Comparison of ENCODE assay signal across 1 cellular context in the genomic region with DNA sequence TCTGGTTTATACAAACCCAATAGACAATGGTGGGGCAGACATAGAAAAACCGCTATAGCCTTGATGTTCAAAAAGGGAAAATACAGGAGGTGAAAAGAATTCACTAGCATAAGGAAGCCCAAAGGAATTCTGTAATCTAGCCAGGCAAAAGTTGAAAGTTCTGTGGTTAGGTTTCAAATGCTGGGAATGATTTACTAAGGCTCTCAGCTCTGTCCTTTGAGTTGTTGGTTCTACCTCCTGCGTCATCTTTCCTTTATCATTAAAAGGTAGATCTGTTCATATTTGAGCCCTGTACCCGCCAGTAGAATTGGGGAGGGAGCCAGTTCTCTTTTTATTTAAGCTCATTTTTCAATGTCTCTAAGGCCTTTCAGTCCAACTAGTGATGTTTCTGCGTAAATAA.
TF ChIP-seq lines count a peak whose summit lies in the region.

No MANE protein-coding gene starts in this region.

TF ChIP-seq in GM23338, 12 proteins besides CTCF, POLR2A, EP300 and RAD21 (continued from another document):
- TF ChIP-seq, protein P1, sequence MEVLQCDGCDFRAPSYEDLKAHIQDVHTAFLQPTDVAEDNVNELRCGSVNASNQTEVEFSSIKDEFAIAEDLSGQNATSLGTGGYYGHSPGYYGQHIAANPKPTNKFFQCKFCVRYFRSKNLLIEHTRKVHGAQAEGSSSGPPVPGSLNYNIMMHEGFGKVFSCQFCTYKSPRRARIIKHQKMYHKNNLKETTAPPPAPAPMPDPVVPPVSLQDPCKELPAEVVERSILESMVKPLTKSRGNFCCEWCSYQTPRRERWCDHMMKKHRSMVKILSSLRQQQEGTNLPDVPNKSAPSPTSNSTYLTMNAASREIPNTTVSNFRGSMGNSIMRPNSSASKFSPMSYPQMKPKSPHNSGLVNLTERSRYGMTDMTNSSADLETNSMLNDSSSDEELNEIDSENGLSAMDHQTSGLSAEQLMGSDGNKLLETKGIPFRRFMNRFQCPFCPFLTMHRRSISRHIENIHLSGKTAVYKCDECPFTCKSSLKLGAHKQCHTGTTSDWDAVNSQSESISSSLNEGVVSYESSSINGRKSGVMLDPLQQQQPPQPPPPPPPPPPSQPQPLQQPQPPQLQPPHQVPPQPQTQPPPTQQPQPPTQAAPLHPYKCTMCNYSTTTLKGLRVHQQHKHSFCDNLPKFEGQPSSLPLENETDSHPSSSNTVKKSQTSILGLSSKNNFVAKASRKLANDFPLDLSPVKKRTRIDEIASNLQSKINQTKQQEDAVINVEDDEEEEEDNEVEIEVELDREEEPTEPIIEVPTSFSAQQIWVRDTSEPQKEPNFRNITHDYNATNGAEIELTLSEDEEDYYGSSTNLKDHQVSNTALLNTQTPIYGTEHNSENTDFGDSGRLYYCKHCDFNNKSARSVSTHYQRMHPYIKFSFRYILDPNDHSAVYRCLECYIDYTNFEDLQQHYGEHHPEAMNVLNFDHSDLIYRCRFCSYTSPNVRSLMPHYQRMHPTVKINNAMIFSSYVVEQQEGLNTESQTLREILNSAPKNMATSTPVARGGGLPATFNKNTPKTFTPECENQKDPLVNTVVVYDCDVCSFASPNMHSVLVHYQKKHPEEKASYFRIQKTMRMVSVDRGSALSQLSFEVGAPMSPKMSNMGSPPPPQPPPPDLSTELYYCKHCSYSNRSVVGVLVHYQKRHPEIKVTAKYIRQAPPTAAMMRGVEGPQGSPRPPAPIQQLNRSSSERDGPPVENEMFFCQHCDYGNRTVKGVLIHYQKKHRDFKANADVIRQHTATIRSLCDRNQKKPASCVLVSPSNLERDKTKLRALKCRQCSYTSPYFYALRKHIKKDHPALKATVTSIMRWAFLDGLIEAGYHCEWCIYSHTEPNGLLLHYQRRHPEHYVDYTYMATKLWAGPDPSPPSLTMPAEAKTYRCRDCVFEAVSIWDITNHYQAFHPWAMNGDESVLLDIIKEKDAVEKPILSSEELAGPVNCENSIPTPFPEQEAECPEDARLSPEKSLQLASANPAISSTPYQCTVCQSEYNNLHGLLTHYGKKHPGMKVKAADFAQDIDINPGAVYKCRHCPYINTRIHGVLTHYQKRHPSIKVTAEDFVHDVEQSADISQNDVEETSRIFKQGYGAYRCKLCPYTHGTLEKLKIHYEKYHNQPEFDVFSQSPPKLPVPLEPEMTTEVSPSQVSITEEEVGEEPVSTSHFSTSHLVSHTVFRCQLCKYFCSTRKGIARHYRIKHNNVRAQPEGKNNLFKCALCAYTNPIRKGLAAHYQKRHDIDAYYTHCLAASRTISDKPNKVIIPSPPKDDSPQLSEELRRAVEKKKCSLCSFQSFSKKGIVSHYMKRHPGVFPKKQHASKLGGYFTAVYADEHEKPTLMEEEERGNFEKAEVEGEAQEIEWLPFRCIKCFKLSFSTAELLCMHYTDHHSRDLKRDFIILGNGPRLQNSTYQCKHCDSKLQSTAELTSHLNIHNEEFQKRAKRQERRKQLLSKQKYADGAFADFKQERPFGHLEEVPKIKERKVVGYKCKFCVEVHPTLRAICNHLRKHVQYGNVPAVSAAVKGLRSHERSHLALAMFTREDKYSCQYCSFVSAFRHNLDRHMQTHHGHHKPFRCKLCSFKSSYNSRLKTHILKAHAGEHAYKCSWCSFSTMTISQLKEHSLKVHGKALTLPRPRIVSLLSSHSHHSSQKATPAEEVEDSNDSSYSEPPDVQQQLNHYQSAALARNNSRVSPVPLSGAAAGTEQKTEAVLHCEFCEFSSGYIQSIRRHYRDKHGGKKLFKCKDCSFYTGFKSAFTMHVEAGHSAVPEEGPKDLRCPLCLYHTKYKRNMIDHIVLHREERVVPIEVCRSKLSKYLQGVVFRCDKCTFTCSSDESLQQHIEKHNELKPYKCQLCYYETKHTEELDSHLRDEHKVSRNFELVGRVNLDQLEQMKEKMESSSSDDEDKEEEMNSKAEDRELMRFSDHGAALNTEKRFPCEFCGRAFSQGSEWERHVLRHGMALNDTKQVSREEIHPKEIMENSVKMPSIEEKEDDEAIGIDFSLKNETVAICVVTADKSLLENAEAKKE (CRISPR knock-in tag; IDR thresholded peaks at IDR 0.05) = no peak
- TF ChIP-seq, protein P2, sequence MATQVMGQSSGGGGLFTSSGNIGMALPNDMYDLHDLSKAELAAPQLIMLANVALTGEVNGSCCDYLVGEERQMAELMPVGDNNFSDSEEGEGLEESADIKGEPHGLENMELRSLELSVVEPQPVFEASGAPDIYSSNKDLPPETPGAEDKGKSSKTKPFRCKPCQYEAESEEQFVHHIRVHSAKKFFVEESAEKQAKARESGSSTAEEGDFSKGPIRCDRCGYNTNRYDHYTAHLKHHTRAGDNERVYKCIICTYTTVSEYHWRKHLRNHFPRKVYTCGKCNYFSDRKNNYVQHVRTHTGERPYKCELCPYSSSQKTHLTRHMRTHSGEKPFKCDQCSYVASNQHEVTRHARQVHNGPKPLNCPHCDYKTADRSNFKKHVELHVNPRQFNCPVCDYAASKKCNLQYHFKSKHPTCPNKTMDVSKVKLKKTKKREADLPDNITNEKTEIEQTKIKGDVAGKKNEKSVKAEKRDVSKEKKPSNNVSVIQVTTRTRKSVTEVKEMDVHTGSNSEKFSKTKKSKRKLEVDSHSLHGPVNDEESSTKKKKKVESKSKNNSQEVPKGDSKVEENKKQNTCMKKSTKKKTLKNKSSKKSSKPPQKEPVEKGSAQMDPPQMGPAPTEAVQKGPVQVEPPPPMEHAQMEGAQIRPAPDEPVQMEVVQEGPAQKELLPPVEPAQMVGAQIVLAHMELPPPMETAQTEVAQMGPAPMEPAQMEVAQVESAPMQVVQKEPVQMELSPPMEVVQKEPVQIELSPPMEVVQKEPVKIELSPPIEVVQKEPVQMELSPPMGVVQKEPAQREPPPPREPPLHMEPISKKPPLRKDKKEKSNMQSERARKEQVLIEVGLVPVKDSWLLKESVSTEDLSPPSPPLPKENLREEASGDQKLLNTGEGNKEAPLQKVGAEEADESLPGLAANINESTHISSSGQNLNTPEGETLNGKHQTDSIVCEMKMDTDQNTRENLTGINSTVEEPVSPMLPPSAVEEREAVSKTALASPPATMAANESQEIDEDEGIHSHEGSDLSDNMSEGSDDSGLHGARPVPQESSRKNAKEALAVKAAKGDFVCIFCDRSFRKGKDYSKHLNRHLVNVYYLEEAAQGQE (IDR thresholded peaks at IDR 0.05; ENCODE audit: unreplicated experiment) = no peak
- no peak for TF ChIP-seq ZNF331 (CRISPR knock-in tag; IDR thresholded peaks at IDR 0.05; ENCODE audit: low read depth)
- no peak for TF ChIP-seq NANOG (IDR thresholded peaks at IDR 0.05; ENCODE audit: borderline replicate concordance)
- TF ChIP-seq POLR2AphosphoS5 (IDR thresholded peaks at IDR 0.05; ENCODE audit: low read depth) = no peak
- no peak for TF ChIP-seq JUNB (IDR thresholded peaks at IDR 0.05; ENCODE audit: unreplicated experiment)
